Comparison of ENCODE assay signal across 16 cellular contexts in the genomic region with DNA sequence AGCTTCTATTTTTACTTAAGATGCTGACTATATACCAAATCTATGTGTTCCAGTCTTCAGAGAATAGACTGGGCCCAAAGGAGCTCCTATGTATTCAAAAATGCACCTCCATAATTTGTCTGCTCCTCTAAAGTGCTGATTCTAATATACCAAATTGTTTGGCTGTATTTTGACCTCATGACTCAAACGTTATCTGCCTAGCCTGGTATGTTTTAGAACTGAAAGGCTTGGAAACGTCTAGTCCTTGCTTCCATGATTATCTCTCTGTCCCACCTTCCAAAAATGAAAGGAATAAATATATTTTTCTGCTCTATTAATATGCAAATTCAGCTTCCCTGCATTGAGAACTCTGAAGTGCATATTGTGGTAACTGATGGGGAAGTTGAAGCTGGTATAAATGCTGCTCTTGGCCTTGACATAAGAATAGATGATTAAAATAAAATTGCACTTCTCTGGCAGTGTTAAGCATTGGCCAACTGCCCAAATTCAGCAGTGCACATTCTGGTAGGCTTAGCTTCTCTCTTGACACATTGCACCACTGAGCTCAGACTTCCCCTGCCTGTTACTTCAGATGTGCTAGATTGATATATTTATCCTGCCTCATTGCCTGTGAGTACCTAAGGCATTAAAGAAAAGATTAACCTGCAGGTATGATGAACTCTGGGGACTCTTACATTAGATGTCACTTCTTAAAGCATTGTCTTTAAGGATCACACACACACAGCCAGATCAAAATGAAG.
A peak's percentile ranks its signal among the peaks of the same experiment; 100 is the strongest.
DNase-seq lines count a peak whose midpoint lies in the region; ATAC-seq and TF ChIP-seq lines count a peak whose summit lies in the region.
"Had no signal": no experiment of that assay in that cellular context is flagged by ENCODE, and none has a peak within 500 bp of the region (broad histone marks: within the 10 kb centered on the region; RNA-seq: fewer than 3 reads in every experiment).

No MANE protein-coding gene starts in this region.

- H3K79me2 ChIP-seq in Karpas-422 (ENCODE audit: low read length) (no peaks in the 10 kb centered on the region), osteoblast (ENCODE audit: insufficient read depth, low read length) (no peaks in the 10 kb centered on the region)

- no peak overlapping the region for H2AFZ ChIP-seq in Karpas-422 (ENCODE audit: low read length)
- H2AFZ ChIP-seq in osteoblast (ENCODE audit: low read length) = no peak overlapping the region
- H2AFZ ChIP-seq: PC-9 had no signal

- H3K9me3 ChIP-seq in Karpas-422 (ENCODE audit: low read length) (peaks cover 15% of the 10 kb centered on the region; the same call in 1 of the 2 replicates), osteoblast (ENCODE audit: low read depth, low read length) (no peaks in the 10 kb centered on the region)
- H3K9me3 ChIP-seq: BLaER1 had no signal

- no peak for ATAC-seq in GM21381 (IDR thresholded peaks at IDR 0.05; ENCODE audit: unreplicated experiment)
- ATAC-seq in stimulated activated naive CD8-positive, alpha-beta T cell treated with anti-CD3 and anti-CD28 coated beads, Interleukin-15, amount 100 ng/mL, for 72 hours = no peak

- no peaks in the 10 kb centered on the region for H3K36me3 ChIP-seq in Karpas-422 (ENCODE audit: insufficient read depth, low read length)
- no peaks in the 10 kb centered on the region for H3K36me3 ChIP-seq in osteoblast (ENCODE audit: insufficient read depth, low read length)
- H3K36me3 ChIP-seq: BLaER1 had no signal

- peak overlapping the region; percentile 49 for H3K27ac ChIP-seq in Karpas-422 (ENCODE audit: low read length)
- H3K27ac ChIP-seq in osteoblast (ENCODE audit: low read depth, low read length) = no peak overlapping the region
- H3K27ac ChIP-seq: BLaER1, PC-9, SK-N-MC had no signal

- H3K4me1 ChIP-seq in Karpas-422 (ENCODE audit: low read length) = peaks cover 20% of the 10 kb centered on the region
- no peaks in the 10 kb centered on the region for H3K4me1 ChIP-seq in osteoblast (ENCODE audit: insufficient read depth, low read length)
- H3K4me1 ChIP-seq: BLaER1 had no signal

- H3K4me2 ChIP-seq in Karpas-422 (ENCODE audit: low read depth, low read length, poor library complexity, severe bottlenecking) = no peak overlapping the region
- H3K4me2 ChIP-seq in osteoblast (ENCODE audit: insufficient read depth, low read length) = no peak overlapping the region
- H3K4me2 ChIP-seq: BLaER1, PC-9 had no signal

- no peak overlapping the region for H3K9ac ChIP-seq in Karpas-422 (ENCODE audit: low read length)
- H3K9ac ChIP-seq: BLaER1 had no signal

- no peaks in the 10 kb centered on the region for H3K27me3 Mint-ChIP-seq in stimulated activated naive CD8-positive, alpha-beta T cell treated with anti-CD3 and anti-CD28 coated beads, Interleukin-15, amount 100 ng/mL, for 72 hours
- H3K27me3 Mint-ChIP-seq: CD8-positive, alpha-beta memory T cell had no signal

- H3K27ac Mint-ChIP-seq in stimulated activated naive CD8-positive, alpha-beta T cell treated with anti-CD3 and anti-CD28 coated beads, Interleukin-15, amount 100 ng/mL, for 72 hours = no peak overlapping the region
- H3K27ac Mint-ChIP-seq: CD8-positive, alpha-beta memory T cell had no signal

- H4K20me1 ChIP-seq in Karpas-422 (ENCODE audit: insufficient read depth, low read depth, low read length) (no peaks in the 10 kb centered on the region), osteoblast (ENCODE audit: insufficient read depth, low read length) (no peaks in the 10 kb centered on the region)
- H4K20me1 ChIP-seq: BLaER1 had no signal

- H3K9me2 ChIP-seq in Karpas-422 (replicated peaks; ENCODE audit: insufficient read depth, low read length) = no peaks in the 10 kb centered on the region

- peaks cover 0 to 16% of the 10 kb centered on the region in 2 donors for H3K9me3 Mint-ChIP-seq in stimulated activated naive CD8-positive, alpha-beta T cell treated with anti-CD3 and anti-CD28 coated beads, Interleukin-15, amount 100 ng/mL, for 72 hours

- H3K4me3 Mint-ChIP-seq in stimulated activated naive CD8-positive, alpha-beta T cell treated with anti-CD3 and anti-CD28 coated beads, Interleukin-15, amount 100 ng/mL, for 72 hours = no peak overlapping the region
- H3K4me3 Mint-ChIP-seq: CD8-positive, alpha-beta memory T cell had no signal

- H3K27me3 ChIP-seq in Karpas-422 (ENCODE audit: low read length) (no peaks in the 10 kb centered on the region), osteoblast (ENCODE audit: insufficient read depth, low read length) (no peaks in the 10 kb centered on the region)
- H3K27me3 ChIP-seq: BLaER1 had no signal

- DNase-seq in Karpas-422 (peak; percentile 74), NCI-H1105 treated with DMSO at 0.1 percent for 48 hours (lab: John Stamatoyannopoulos, UW) (peak; percentile 10), choroid plexus epithelial cell (ENCODE audit: low read depth) (peak; percentile 0), osteoblast (ENCODE audit: insufficient read length, low spot score, missing footprints) (peak; percentile 43)
- no peak for DNase-seq in stimulated activated naive CD8-positive, alpha-beta T cell treated with anti-CD3 and anti-CD28 coated beads, Interleukin-15, amount 100 ng/mL, for 72 hours
- no peak for DNase-seq in activated naive CD4-positive, alpha-beta T cell treated with anti-CD3 and anti-CD28 coated beads, Interleukin-2, amount 50 U/mL, for 16 hours
- DNase-seq: CD8-positive, alpha-beta memory T cell; GOT3; IMR-90; NCI-H146; NCI-H2171 treated with DMSO at 0.1 percent for 48 hours; NCI-H524; PC-9 had no signal

- TF ChIP-seq CTCF in choroid plexus epithelial cell (conservative IDR thresholded peaks at IDR 0.05; ENCODE audit: low read depth, low read length) (no peak), osteoblast (IDR thresholded peaks at IDR 0.05; ENCODE audit: extremely low read depth, low read depth, low read length) (no peak)

- H3K4me3 ChIP-seq in Karpas-422 (ENCODE audit: low read length) (no peak overlapping the region), choroid plexus epithelial cell (ENCODE audit: low read depth, low read length) (no peak overlapping the region), osteoblast (ENCODE audit: insufficient read depth, low read length) (no peak overlapping the region)
- H3K4me3 ChIP-seq: BLaER1, PC-9, SK-N-MC had no signal

- H3K4me1 Mint-ChIP-seq in stimulated activated naive CD8-positive, alpha-beta T cell treated with anti-CD3 and anti-CD28 coated beads, Interleukin-15, amount 100 ng/mL, for 72 hours = no peaks in the 10 kb centered on the region
- H3K4me1 Mint-ChIP-seq: CD8-positive, alpha-beta memory T cell had no signal

Comparison
In these comparisons a context has a peak if more than half of its experiments do, and no peak if none do; other contexts are left out.
1. DNase-seq: peak in Karpas-422 (single experiment), NCI-H1105 treated with DMSO at 0.1 percent for 48 hours (single experiment), choroid plexus epithelial cell (single experiment) and osteoblast (single experiment); none in stimulated activated naive CD8-positive, alpha-beta T cell treated with anti-CD3 and anti-CD28 coated beads, Interleukin-15, amount 100 ng/mL, for 72 hours (0 of 2) and activated naive CD4-positive, alpha-beta T cell treated with anti-CD3 and anti-CD28 coated beads, Interleukin-2, amount 50 U/mL, for 16 hours (single experiment).